In genomic region chr3:161270991-161271390, GRCh38 we compare ENCODE assay signal across 13 cellular contexts.
"Had no signal": no experiment of that assay in that cellular context is flagged by ENCODE, and none has a peak within 500 bp of the region (broad histone marks: within the 10 kb centered on the region; RNA-seq: fewer than 3 reads in every experiment).

No MANE protein-coding gene starts in this region.

- ATAC-seq: left colon; naive thymus-derived CD8-positive, alpha-beta T cell had no signal

- H3K27ac ChIP-seq: adrenal gland, dorsolateral prefrontal cortex, esophagus squamous epithelium, heart left ventricle, upper lobe of left lung had no signal

- H3K9me3 ChIP-seq: adrenal gland, esophagus squamous epithelium, upper lobe of left lung had no signal

- DNase-seq: activated naive CD4-positive, alpha-beta T cell; activated T-cell treated with anti-CD3 and anti-CD28 coated beads, Interleukin-2, amount 50 U/mL, for 1 hour; central memory CD4-positive, alpha-beta T cell; dorsolateral prefrontal cortex; esophagus squamous epithelium; left colon; naive thymus-derived CD8-positive, alpha-beta T cell; retina; stimulated activated CD4-positive, alpha-beta T cell treated with anti-CD3 and anti-CD28 coated beads, Interleukin-2, amount 100 ng/mL, for 48 hours; stimulated activated naive CD4-positive, alpha-beta T cell treated with Interleukin-2 at 50 U/mL for 16 hours had no signal

- H3K36me3 ChIP-seq: adrenal gland, upper lobe of left lung had no signal

- H3K4me3 ChIP-seq: adrenal gland, dorsolateral prefrontal cortex, esophagus squamous epithelium, heart left ventricle, upper lobe of left lung had no signal

- H3K4me1 ChIP-seq: adrenal gland had no signal

- H3K27me3 ChIP-seq: adrenal gland, dorsolateral prefrontal cortex, esophagus squamous epithelium, heart left ventricle, upper lobe of left lung had no signal
